24 cellular contexts compared by ENCODE assay signal in genomic region chr6:42129360-42129676, GRCh38. TPM values are rescaled to one million over a fixed set of nuclear protein-coding genes. Genes with fewer than 3 reads are reported as not detected.
DNase-seq lines count a peak whose midpoint lies in the region; ATAC-seq, FAIRE-seq and TF ChIP-seq lines count a peak whose summit lies in the region.
"Had no signal": no experiment of that assay in that cellular context is flagged by ENCODE, and none has a peak within 500 bp of the region (broad histone marks: within the 10 kb centered on the region; RNA-seq: fewer than 3 reads in every experiment).

No MANE protein-coding gene starts in this region.

- H3K79me1 ChIP-seq in H1 (ENCODE audit: low read depth, low read length): peaks cover 19% of the 10 kb centered on the region

- H4K5ac ChIP-seq in H1 (ENCODE audit: insufficient read length, low read depth, low read length): no peak overlapping the region

- no peak overlapping the region for H4K91ac ChIP-seq in H1 (replicated peaks; ENCODE audit: insufficient read length, low read length)

- CTCF ChIA-PET in HepG2 (lab: Yijun Ruan, JAX; ENCODE audit: low intra/inter-chr PET ratio, low total read pairs): no interaction called here
- CTCF ChIA-PET in H1 (lab: Charles Lee; ENCODE audit: partially characterized antibody): interaction anchor here (1.0 to 5.2 kb wide), 8 partner anchors 8 to 85 kb away, joined by 3 to 30 read pairs (median 6); no protein-coding TSS in a partner anchor
- CTCF ChIA-PET in SK-N-SH (lab: Yijun Ruan, JAX): interaction anchor here (0.8 to 0.9 kb wide), 2 partner anchors 13 to 17 kb away, joined by 3 to 4 read pairs; partner anchors contain the start of gene C6orf132

- 96% methylated on average over 2 of the region's 2 CpGs for WGBS in HepG2 (ENCODE audit: low lambda C conversion rate)
- 85% methylated on average over 2 of the region's 2 CpGs for WGBS in right lobe of liver (ENCODE audit: insufficient coverage, low coverage, low lambda C conversion rate, missing lambda C conversion rate)
- WGBS in H1 (ENCODE audit: extremely low coverage in 1 of 2, insufficient coverage in 1 of 2, insufficient read length in 1 of 2, insufficient replicate concordance in 2 of 2, low coverage in 1 of 2, low lambda C conversion rate in 2 of 2, missing lambda C conversion rate in 1 of 2), 2 experiments: 78% methylated on average over 2 of the region's 2 CpGs; no CpG with 5 or more reads in 1 of the 2 experiments
- WGBS in stomach, 5 donors: 52 to 82% (median 59%) methylated on average over 2 of the region's 2 CpGs
- 93% methylated on average over 2 of the region's 2 CpGs for WGBS in SK-N-SH (ENCODE audit: low lambda C conversion rate)

- no peak overlapping the region for H3K23ac ChIP-seq in H1 (ENCODE audit: insufficient read length)

- TF ChIP-seq POLR2A in HepG2 (IDR thresholded peaks at IDR 0.05; ENCODE audit: insufficient read depth in 1 of 2, low read depth in 2 of 2, low read length in 2 of 2): no peak
- TF ChIP-seq POLR2A in right lobe of liver (IDR thresholded peaks at IDR 0.05): no peak
- no peak for TF ChIP-seq POLR2A in H1 (IDR thresholded peaks at IDR 0.05; ENCODE audit: control extremely low read depth in 1 of 2, low read depth in 2 of 2, low read length in 2 of 2)
- no peak for TF ChIP-seq POLR2A in stomach (IDR thresholded peaks at IDR 0.05)

- H3K23me2 ChIP-seq in H1 (ENCODE audit: low read depth, low read length): no peaks in the 10 kb centered on the region; the same call in 1 of the 2 replicates

- FAIRE-seq in HepG2 (lab: Jason Lieb, UNC) (no peak), H1 (lab: Jason Lieb, UNC) (no peak)
- FAIRE-seq: A549, D721Med, G401.6, GM12891, GM19239, H54 had no signal

- H4K8ac ChIP-seq in H1 (ENCODE audit: extremely low read depth, insufficient read depth, low read length): no peak overlapping the region; the same call in 1 of the 2 replicates

- in situ Hi-C loops in HepG2 (cut with HindIII; ENCODE audit: extremely low pct_ligation_motif_present, low pct_unique_long_range_greater_than_20kb): no loop called here

- TF ChIP-seq RAD21 in HepG2 (CRISPR knock-in tag; IDR thresholded peaks at IDR 0.05): no peak
- no peak for TF ChIP-seq RAD21 in H1 (IDR thresholded peaks at IDR 0.05 in 1 of 2, conservative IDR thresholded peaks at IDR 0.05 in 1 of 2; ENCODE audit: low read depth in 2 of 2, low read length in 2 of 2)
- TF ChIP-seq RAD21 in SK-N-SH (IDR thresholded peaks at IDR 0.05; ENCODE audit: low read length): no peak

- no TSS peak for BruUV-seq in HepG2 (replicated peaks; lab: Mats Ljungman, UMichigan)

- H3K56ac ChIP-seq in H1 (replicated peaks; ENCODE audit: insufficient read length, low read depth, low read length): no peak overlapping the region

- H3K9ac ChIP-seq in HepG2 (ENCODE audit: insufficient read depth, low read depth, low read length): no peak overlapping the region
- no peak overlapping the region for H3K9ac ChIP-seq in H1 (replicated peaks in 1 of 4; ENCODE audit: extremely low read depth in 1 of 4, low read depth in 3 of 4, low read length in 3 of 4)
- no peak overlapping the region for H3K9ac ChIP-seq in SK-N-SH
- H3K9ac ChIP-seq: GM23248 had no signal

- H3K14ac ChIP-seq in H1 (ENCODE audit: insufficient read length): no peak overlapping the region

- H3K79me2 ChIP-seq in HepG2 (ENCODE audit: insufficient read depth, low read length): no peaks in the 10 kb centered on the region
- H3K79me2 ChIP-seq in H1 (ENCODE audit: control insufficient read depth in 1 of 2, insufficient read depth in 2 of 2, low read length in 2 of 2): peaks cover 4 to 51% of the 10 kb centered on the region in 2 experiments; a peak in 3 of 4 replicates
- no peaks in the 10 kb centered on the region for H3K79me2 ChIP-seq in SK-N-SH (ENCODE audit: insufficient read depth)

- TF ChIP-seq CTCF in HepG2 (CRISPR knock-in tag; IDR thresholded peaks at IDR 0.05): no peak
- TF ChIP-seq CTCF in right lobe of liver (IDR thresholded peaks at IDR 0.05): no peak
- no peak for TF ChIP-seq CTCF in H1 (IDR thresholded peaks at IDR 0.05; ENCODE audit: control extremely low read depth in 1 of 3, insufficient read depth in 1 of 3, low read depth in 1 of 3, low read length in 3 of 3)
- TF ChIP-seq CTCF in stomach (IDR thresholded peaks at IDR 0.05): no peak
- TF ChIP-seq CTCF in SK-N-SH (IDR thresholded peaks at IDR 0.05): no peak

- intact Hi-C loops in Right ventricle myocardium superior (cut with DNase I): no loop called here
- intact Hi-C loops in Right ventricle myocardium inferior (cut with DNase I): no loop called here
- intact Hi-C loops in HepG2 (cut with micrococcal nuclease; ENCODE audit: unreplicated experiment): no loop called here
- intact Hi-C loops in right lobe of liver (cut with DNase I): no loop called here
- intact Hi-C loops in stomach (cut with DNase I; ENCODE audit: low total_unique reads): no loop called here

- H3K36me3 ChIP-seq in HepG2 (replicated peaks in 1 of 2; ENCODE audit: control insufficient read depth in 1 of 2, insufficient read depth in 2 of 2, low read length in 2 of 2) (0 out of 5 replicates have a peak, but pooled peaks cover 0 to 4% of the 10 kb centered on the region in 2 experiments), right lobe of liver (no peaks in the 10 kb centered on the region), H1 (ENCODE audit: control insufficient read depth in 2 of 4, insufficient read depth in 4 of 4, low read length in 3 of 4) (peaks cover 23 to 55% (median 41%) of the 10 kb centered on the region in 4 experiments), stomach (peaks cover 10 to 48% (median 32%) of the 10 kb centered on the region in 4 donors), SK-N-SH (replicated peaks in 1 of 2; ENCODE audit: control insufficient read depth in 1 of 2, insufficient read depth in 2 of 2, low read length in 1 of 2) (no peaks in the 10 kb centered on the region)

- H3K27me3 ChIP-seq in HepG2 (ENCODE audit: control insufficient read depth in 1 of 2, insufficient read depth in 2 of 2, low read length in 2 of 2): no peaks in the 10 kb centered on the region
- no peaks in the 10 kb centered on the region for H3K27me3 ChIP-seq in right lobe of liver
- no peaks in the 10 kb centered on the region for H3K27me3 ChIP-seq in H1 (replicated peaks in 1 of 4; ENCODE audit: control insufficient read depth in 3 of 4, extremely low read depth in 1 of 4, insufficient read depth in 3 of 4, low read length in 3 of 4)
- H3K27me3 ChIP-seq in stomach: no peaks in the 10 kb centered on the region
- no peaks in the 10 kb centered on the region for H3K27me3 ChIP-seq in SK-N-SH (ENCODE audit: insufficient read depth)

- peaks cover 15% of the 10 kb centered on the region for H3K4me1 ChIP-seq in HepG2 (ENCODE audit: insufficient read depth, low read length)
- no peaks in the 10 kb centered on the region for H3K4me1 ChIP-seq in right lobe of liver
- H3K4me1 ChIP-seq in H1 (replicated peaks in 1 of 4; ENCODE audit: control insufficient read depth in 3 of 4, insufficient read depth in 4 of 4, low read length in 3 of 4): peaks cover 4 to 14% (median 7%) of the 10 kb centered on the region in 4 experiments
- peaks cover 37 to 55% (median 51%) of the 10 kb centered on the region in 4 donors for H3K4me1 ChIP-seq in stomach
- H3K4me1 ChIP-seq in SK-N-SH (ENCODE audit: control insufficient read depth in 1 of 2, insufficient read depth in 2 of 2, low read depth in 1 of 2, low read length in 1 of 2): peaks cover 0 to 10% of the 10 kb centered on the region in 2 experiments; a peak in 1 of 4 replicates

- no peak overlapping the region for H3K4ac ChIP-seq in H1 (replicated peaks; ENCODE audit: insufficient read length, low read depth, low read length)

- H3K9me2 ChIP-seq in SK-N-SH: no peaks in the 10 kb centered on the region

- ATAC-seq in Right ventricle myocardium superior (ENCODE audit: poor library complexity) (peak; percentile 16), Right ventricle myocardium inferior (no peak), HepG2 (no peak), right lobe of liver (no peak), GM21576 (IDR thresholded peaks at IDR 0.05; ENCODE audit: unreplicated experiment) (no peak)
- ATAC-seq: A549 had no signal

- no peak overlapping the region for H3K18ac ChIP-seq in H1 (ENCODE audit: extremely low read depth, low read length)

- H2AFZ ChIP-seq in HepG2 (ENCODE audit: low read length) (no peak overlapping the region), H1 (ENCODE audit: low read length) (no peak overlapping the region), SK-N-SH (ENCODE audit: low read depth) (no peak overlapping the region)
- H2AFZ ChIP-seq: GM23248 had no signal

- H3K27ac ChIP-seq in HepG2 (ENCODE audit: extremely low read length, insufficient read depth, low read length) (no peak overlapping the region), right lobe of liver (no peak overlapping the region), H1 (ENCODE audit: low read depth, low read length) (0 out of 2 replicates have a peak overlapping the region, but pooled peaks have one; percentile 3), stomach (peak overlapping the region in 3 of 5 donors; percentile 2 to 40 (median 38)), SK-N-SH (ENCODE audit: low read depth in 2 of 2, low read length in 1 of 2) (no peak overlapping the region)
- H3K27ac ChIP-seq: 22Rv1, A549, C4-2B, GM23248, HL-60 had no signal

- H3K9me3 ChIP-seq in HepG2 (ENCODE audit: low read length): no peaks in the 10 kb centered on the region
- no peaks in the 10 kb centered on the region for H3K9me3 ChIP-seq in right lobe of liver
- H3K9me3 ChIP-seq in H1 (ENCODE audit: insufficient read depth in 2 of 2, low read depth in 1 of 2, low read length in 1 of 2): no peaks in the 10 kb centered on the region
- no peaks in the 10 kb centered on the region for H3K9me3 ChIP-seq in stomach
- no peaks in the 10 kb centered on the region for H3K9me3 ChIP-seq in SK-N-SH
- H3K9me3 ChIP-seq: A549, Caco-2 had no signal

- H2AK5ac ChIP-seq in H1 (ENCODE audit: low read depth, low read length): no peak overlapping the region

- no peak overlapping the region for H2BK5ac ChIP-seq in H1 (ENCODE audit: low read depth, low read length)

- no peak overlapping the region for H2BK120ac ChIP-seq in H1 (replicated peaks; ENCODE audit: low read depth, low read length)

- H4K20me1 ChIP-seq in HepG2 (ENCODE audit: insufficient read depth, low read length) (no peaks in the 10 kb centered on the region), H1 (replicated peaks in 1 of 2; ENCODE audit: control insufficient read depth in 1 of 2, insufficient read depth in 2 of 2, low read length in 2 of 2) (peaks cover 10 to 25% of the 10 kb centered on the region in 2 experiments), SK-N-SH (ENCODE audit: insufficient read depth) (no peaks in the 10 kb centered on the region)

- H2BK15ac ChIP-seq in H1 (ENCODE audit: low read length): no peak overlapping the region

- no peak overlapping the region for H3K4me2 ChIP-seq in HepG2 (ENCODE audit: low read depth, low read length)
- H3K4me2 ChIP-seq in H1 (ENCODE audit: insufficient read depth in 1 of 2, low read depth in 2 of 2, low read length in 2 of 2): no peak overlapping the region
- H3K4me2 ChIP-seq in SK-N-SH: no peak overlapping the region
- H3K4me2 ChIP-seq: A549 had no signal

- no peak for TF ChIP-seq EP300 in HepG2 (IDR thresholded peaks at IDR 0.05; ENCODE audit: low read depth in 2 of 2, low read length in 2 of 2)
- TF ChIP-seq EP300 in HepG2 (CRISPR knock-in tag; IDR thresholded peaks at IDR 0.05; ENCODE audit: borderline replicate concordance): no peak
- TF ChIP-seq EP300 in H1 (IDR thresholded peaks at IDR 0.05; ENCODE audit: borderline replicate concordance in 1 of 2, low read depth in 2 of 2, low read length in 2 of 2): no peak
- no peak for TF ChIP-seq EP300 in stomach (IDR thresholded peaks at IDR 0.05)
- no peak for TF ChIP-seq EP300 in SK-N-SH (IDR thresholded peaks at IDR 0.05; ENCODE audit: borderline replicate concordance in 1 of 2, low read depth in 1 of 2, low read length in 1 of 2)

- no peak overlapping the region for H2BK20ac ChIP-seq in H1 (ENCODE audit: low read length)

- H2BK12ac ChIP-seq in H1 (ENCODE audit: low read depth, low read length): no peak overlapping the region

- H3F3A ChIP-seq in SK-N-SH (replicated peaks; ENCODE audit: insufficient read depth): no peaks in the 10 kb centered on the region

- DNase-seq in Right ventricle myocardium superior (no peak), Right ventricle myocardium inferior (ENCODE audit: missing footprints) (no peak), HepG2 (ENCODE audit: low spot score) (no peak), right lobe of liver (no peak), H1 (ENCODE audit: low read depth in 1 of 2, low spot score in 2 of 2) (no peak), stomach (no peak), SK-N-SH (no peak)
- DNase-seq: AML-193; Caco-2; CD4-positive, alpha-beta T cell; GM23248; HCEC 1CT; HFFc6 had no signal

- POLR2A ChIA-PET in HepG2 (lab: Yijun Ruan, JAX): no interaction called here
- POLR2A ChIA-PET in H1 (lab: Charles Lee; ENCODE audit: partially characterized antibody): interaction anchor here (1.4 to 5.6 kb wide), 2 partner anchors 11 to 46 kb away, joined by 3 to 41 read pairs; partner anchors contain the start of gene C6orf132
- POLR2A ChIA-PET in SK-N-SH (lab: Yijun Ruan, JAX): interaction anchor here (1.2 kb wide), 1 partner anchor 9 kb away, joined by 3 read pairs; no protein-coding TSS in a partner anchor

- H3K4me3 ChIP-seq in HepG2 (replicated peaks in 1 of 3; ENCODE audit: insufficient read depth in 1 of 3, low read depth in 2 of 3, low read length in 3 of 3) (no peak overlapping the region), right lobe of liver (no peak overlapping the region), H1 (ENCODE audit: extremely low read depth in 1 of 4, insufficient read depth in 2 of 4, low read depth in 3 of 4, low read length in 4 of 4) (no peak overlapping the region), stomach (no peak overlapping the region), SK-N-SH (ENCODE audit: low read depth in 2 of 2, low read length in 1 of 2) (no peak overlapping the region)
- H3K4me3 ChIP-seq: A549, GM23248 had no signal

RNA-seq across cellular contexts. Expression of gene C6orf132, which starts 13.1 kb away (rescaled TPM):
- total RNA-seq in Right ventricle myocardium superior (1.9 TPM), Right ventricle myocardium inferior (2.0 TPM), HepG2 (2016; rRNA removed; fragmentation: Illumina TruSeq; extraction: Trizol) (1.5 and 3.0 TPM in 2 replicates), right lobe of liver (under 1 TPM; 0.07 to 0.74 (median 0.34) TPM), stomach (10 to 100 TPM; 27.4 to 81.7 (median 69.0) TPM)
- 3.8 and 6.3 TPM in 2 replicates for total RNA-seq in HepG2 (2016; cell fraction: cytosol; rRNA removed; fragmentation: Illumina TruSeq; extraction: Trizol; ENCODE audit: low read depth)
- total RNA-seq in HepG2 (2016; cell fraction: insoluble cytoplasmic fraction; rRNA removed; fragmentation: Illumina TruSeq; extraction: Trizol): 1.5 and 2.5 TPM in 2 replicates
- 5.3 and 6.4 TPM in 2 replicates for total RNA-seq in HepG2 (2016; cell fraction: membrane; rRNA removed; fragmentation: Illumina TruSeq; extraction: Trizol)
- 0.78 and 1.4 TPM in 2 replicates for total RNA-seq in HepG2 (2016; cell fraction: nucleus; rRNA removed; fragmentation: Illumina TruSeq; extraction: Trizol)
- polyA plus RNA-seq in HepG2 (2011; rRNA removed) (0.78 and 0.85 TPM in 2 replicates), H1 (2011; rRNA removed) (31.5 and 33.8 TPM in 2 replicates), stomach (10 to 100 TPM; 40.5 to 99.2 (median 86.6) TPM), SK-N-SH (2012; rRNA removed) (not detected in 2 replicates)
- 0.46 and 0.76 TPM in 2 replicates for polyA plus RNA-seq in HepG2 (2011; cell fraction: cytosol; rRNA removed)
- 0.88 and 1.0 TPM in 2 replicates for polyA plus RNA-seq in HepG2 (2011; cell fraction: nucleus; rRNA removed)
- polyA plus RNA-seq in HepG2 (2012): 0.83 and 1.1 TPM in 2 replicates
- 7.0 and 9.3 TPM in 2 replicates for polyA plus RNA-seq in HepG2 (2016; cell fraction: cytosol; fragmentation: Illumina TruSeq; extraction: Trizol; ENCODE audit: low read depth)
- 1.6 and 3.8 TPM in 2 replicates for polyA plus RNA-seq in HepG2 (2016; cell fraction: insoluble cytoplasmic fraction; fragmentation: Illumina TruSeq; extraction: Trizol; ENCODE audit: low read depth)
- 6.1 and 6.6 TPM in 2 replicates for polyA plus RNA-seq in HepG2 (2016; cell fraction: membrane; fragmentation: Illumina TruSeq; extraction: Trizol; ENCODE audit: low read depth)
- polyA plus RNA-seq in HepG2 (2016; cell fraction: nucleus; fragmentation: Illumina TruSeq; extraction: Trizol; ENCODE audit: insufficient read depth, low read depth): 1.1 and 1.6 TPM in 2 replicates
- polyA minus RNA-seq in HepG2 (2011; rRNA and poly(A)+ RNA removed; ENCODE audit: low replicate concordance): 0.30 and 0.56 TPM in 2 replicates
- 0.97 TPM in 1 of 2 replicates, not detected in the other for polyA minus RNA-seq in HepG2 (2011; cell fraction: cytosol; rRNA and poly(A)+ RNA removed)
- 0.50 and 0.64 TPM in 2 replicates for polyA minus RNA-seq in HepG2 (2011; cell fraction: nucleus; rRNA and poly(A)+ RNA removed)
- total RNA-seq in H1 (2021; fragmentation: NEBNext Ultra II Directional; extraction: Animal tissue kit (Norgen Biotek cat#: 25700)): 62.2 and 64.0 TPM in 2 replicates
- polyA plus RNA-seq in H1 (2011; cell fraction: cytosol; rRNA removed): 19.4 TPM
- 20.4 TPM for polyA plus RNA-seq in H1 (2011; cell fraction: nucleus; rRNA removed)
- 43.4 to 53.5 TPM (median 48.5 TPM) in 4 replicates for polyA plus RNA-seq in H1 (2012, experiment 1 of 2)
- polyA plus RNA-seq in H1 (2012, experiment 2 of 2): 48.0 TPM
- 38.7 TPM for polyA plus RNA-seq in H1 (2013, experiment 1 of 2)
- 37.7 TPM for polyA plus RNA-seq in H1 (2013, experiment 2 of 2)
- 7.2 and 7.4 TPM in 2 replicates for polyA minus RNA-seq in H1 (2011; rRNA and poly(A)+ RNA removed)
- polyA minus RNA-seq in H1 (2011; cell fraction: cytosol; rRNA and poly(A)+ RNA removed): 24.7 TPM
- 17.3 TPM for polyA minus RNA-seq in H1 (2011; cell fraction: nucleus; rRNA and poly(A)+ RNA removed)
- not detected in 2 replicates for polyA plus RNA-seq in SK-N-SH (2012; cell fraction: cytosol; rRNA removed)
- polyA plus RNA-seq in SK-N-SH (2012; cell fraction: nucleus; rRNA removed): not detected in 2 replicates
- total RNA-seq: CD4-positive, alpha-beta T cell; HT1080 had no signal

RNA-seq across cellular contexts. Expression of gene GUCA1A, which starts 43.8 kb away (rescaled TPM):
- total RNA-seq in Right ventricle myocardium superior (not detected), Right ventricle myocardium inferior (not detected), HepG2 (2016; rRNA removed; fragmentation: Illumina TruSeq; extraction: Trizol) (not detected in 2 replicates), right lobe of liver (not detected), stomach (not detected)
- total RNA-seq in HepG2 (2016; cell fraction: cytosol; rRNA removed; fragmentation: Illumina TruSeq; extraction: Trizol; ENCODE audit: low read depth): not detected in 2 replicates
- total RNA-seq in HepG2 (2016; cell fraction: insoluble cytoplasmic fraction; rRNA removed; fragmentation: Illumina TruSeq; extraction: Trizol): not detected in 2 replicates
- total RNA-seq in HepG2 (2016; cell fraction: membrane; rRNA removed; fragmentation: Illumina TruSeq; extraction: Trizol): not detected in 2 replicates
- not detected in 2 replicates for total RNA-seq in HepG2 (2016; cell fraction: nucleus; rRNA removed; fragmentation: Illumina TruSeq; extraction: Trizol)
- polyA plus RNA-seq in HepG2 (2011; rRNA removed) (not detected in 2 replicates), H1 (2011; rRNA removed) (23.4 and 24.6 TPM in 2 replicates), stomach (under 1 TPM in 1 of 3 donors, not detected in 2; 0.10 TPM), SK-N-SH (2012; rRNA removed) (0.77 and 0.88 TPM in 2 replicates)
- polyA plus RNA-seq in HepG2 (2011; cell fraction: cytosol; rRNA removed): not detected in 2 replicates
- polyA plus RNA-seq in HepG2 (2011; cell fraction: nucleus; rRNA removed): not detected in 2 replicates
- not detected in 2 replicates for polyA plus RNA-seq in HepG2 (2012)
- not detected in 2 replicates for polyA plus RNA-seq in HepG2 (2016; cell fraction: cytosol; fragmentation: Illumina TruSeq; extraction: Trizol; ENCODE audit: low read depth)
- not detected in 2 replicates for polyA plus RNA-seq in HepG2 (2016; cell fraction: insoluble cytoplasmic fraction; fragmentation: Illumina TruSeq; extraction: Trizol; ENCODE audit: low read depth)
- not detected in 2 replicates for polyA plus RNA-seq in HepG2 (2016; cell fraction: membrane; fragmentation: Illumina TruSeq; extraction: Trizol; ENCODE audit: low read depth)
- polyA plus RNA-seq in HepG2 (2016; cell fraction: nucleus; fragmentation: Illumina TruSeq; extraction: Trizol; ENCODE audit: insufficient read depth, low read depth): not detected in 2 replicates
- polyA minus RNA-seq in HepG2 (2011; rRNA and poly(A)+ RNA removed; ENCODE audit: low replicate concordance): not detected in 2 replicates
- polyA minus RNA-seq in HepG2 (2011; cell fraction: cytosol; rRNA and poly(A)+ RNA removed): not detected in 2 replicates
- not detected in 2 replicates for polyA minus RNA-seq in HepG2 (2011; cell fraction: nucleus; rRNA and poly(A)+ RNA removed)
- total RNA-seq in H1 (2021; fragmentation: NEBNext Ultra II Directional; extraction: Animal tissue kit (Norgen Biotek cat#: 25700)): 4.6 and 5.2 TPM in 2 replicates
- 18.1 TPM for polyA plus RNA-seq in H1 (2011; cell fraction: cytosol; rRNA removed)
- 11.5 TPM for polyA plus RNA-seq in H1 (2011; cell fraction: nucleus; rRNA removed)
- 7.1 to 11.5 TPM (median 9.3 TPM) in 4 replicates for polyA plus RNA-seq in H1 (2012, experiment 1 of 2)
- polyA plus RNA-seq in H1 (2012, experiment 2 of 2): 8.3 TPM
- polyA plus RNA-seq in H1 (2013, experiment 1 of 2): 3.1 TPM
- polyA plus RNA-seq in H1 (2013, experiment 2 of 2): 3.5 TPM
- polyA minus RNA-seq in H1 (2011; rRNA and poly(A)+ RNA removed): 7.7 and 9.4 TPM in 2 replicates
- polyA minus RNA-seq in H1 (2011; cell fraction: cytosol; rRNA and poly(A)+ RNA removed): 2.9 TPM
- polyA minus RNA-seq in H1 (2011; cell fraction: nucleus; rRNA and poly(A)+ RNA removed): 6.3 TPM
- 0.68 and 1.3 TPM in 2 replicates for polyA plus RNA-seq in SK-N-SH (2012; cell fraction: cytosol; rRNA removed)
- polyA plus RNA-seq in SK-N-SH (2012; cell fraction: nucleus; rRNA removed): 0.29 and 0.39 TPM in 2 replicates
- total RNA-seq: Caco-2; CD4-positive, alpha-beta T cell; GM23248; HFFc6; HT1080 had no signal
- polyA plus RNA-seq: A549, GM23248 had no signal

Comparison
In these comparisons a context has a peak if more than half of its experiments do, and no peak if none do; other contexts are left out.
1. H3K27ac ChIP-seq: peak in H1 (single experiment) and stomach (3 of 5); none in HepG2 (single experiment), right lobe of liver (0 of 3) and SK-N-SH (0 of 2).